ENCODE assay signal across 11 cellular contexts in the genomic region with DNA sequence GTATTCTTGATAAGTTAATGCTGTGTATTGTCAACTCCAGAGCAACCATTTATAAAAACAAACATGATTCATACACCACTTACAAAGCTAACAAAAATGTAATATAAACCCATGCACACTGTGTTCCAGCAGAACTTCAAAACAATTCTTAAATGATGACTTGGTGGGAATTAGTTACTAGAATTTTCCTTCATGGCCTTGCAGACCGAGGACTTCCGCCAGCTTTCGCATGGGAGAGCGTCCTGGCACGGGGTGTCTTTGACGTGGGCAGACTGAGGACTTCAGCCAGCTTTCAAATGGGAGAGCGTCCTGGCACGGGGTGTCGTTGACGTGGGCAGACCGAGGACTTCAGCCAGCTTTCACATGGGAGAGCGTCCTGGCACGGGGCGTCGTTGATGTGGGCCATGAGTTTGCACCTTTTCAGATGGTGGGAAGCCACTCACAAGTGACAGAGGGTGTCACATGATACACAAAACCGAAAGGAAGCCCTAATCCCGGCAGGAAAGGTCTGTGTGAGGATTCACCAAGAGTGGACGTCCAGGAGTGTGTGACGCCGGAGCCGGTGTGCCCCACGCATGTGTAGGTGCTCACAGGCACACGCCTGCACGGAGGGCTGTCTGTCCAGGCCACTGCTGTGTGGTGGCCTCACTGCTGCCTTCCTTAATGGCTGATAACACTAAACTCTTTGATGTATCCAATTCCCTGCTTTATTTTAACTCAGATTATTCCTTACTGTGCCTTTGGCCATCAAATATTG.
DNase-seq lines count a peak whose midpoint lies in the region; ATAC-seq, FAIRE-seq and TF ChIP-seq lines count a peak whose summit lies in the region.
"Had no signal": no experiment of that assay in that cellular context is flagged by ENCODE, and none has a peak within 500 bp of the region (broad histone marks: within the 10 kb centered on the region; RNA-seq: fewer than 3 reads in every experiment).

No MANE protein-coding gene starts in this region.

- H3K56ac ChIP-seq in IMR-90 (ENCODE audit: extremely low read depth, insufficient read depth, low read length) = no peak overlapping the region

- TF ChIP-seq POLR2A in IMR-90 (IDR thresholded peaks at IDR 0.05; ENCODE audit: low read depth, low read length) = no peak
- no peak for TF ChIP-seq POLR2A in GM12892 (IDR thresholded peaks at IDR 0.05; ENCODE audit: low read depth, low read length)

- DNase-seq in IMR-90 (no peak), cardiac fibroblast (ENCODE audit: low read depth in 2 of 2) (peak; percentile 72 to 86), hepatocyte (ENCODE audit: low spot score) (no peak), smooth muscle cell (lab: John Stamatoyannopoulos, UW; ENCODE audit: unreplicated experiment) (no peak), GDM1 (lab: John Stamatoyannopoulos, UW) (no peak), GM12892 (ENCODE audit: insufficient read length) (no peak)
- no peak for DNase-seq in stimulated activated CD4-positive, alpha-beta T cell treated with anti-CD3 and anti-CD28 coated beads, Interleukin-1b, Interleukin-23, amount 100 ng/mL, for 48 hours
- DNase-seq: foreskin melanocyte, Kasumi-1, transverse colon had no signal

- H3K4me1 ChIP-seq in IMR-90 (ENCODE audit: control insufficient read depth, insufficient read depth, low read length) = no peaks in the 10 kb centered on the region
- no peaks in the 10 kb centered on the region for H3K4me1 ChIP-seq in hepatocyte (ENCODE audit: insufficient read depth)
- no peaks in the 10 kb centered on the region for H3K4me1 ChIP-seq in smooth muscle cell (ENCODE audit: low read depth)
- H3K4me1 ChIP-seq: transverse colon had no signal

- TF ChIP-seq CTCF in IMR-90 (conservative IDR thresholded peaks at IDR 0.05; ENCODE audit: low read depth, low read length) (no peak), cardiac fibroblast (IDR thresholded peaks at IDR 0.05; ENCODE audit: low read depth, low read length) (no peak), hepatocyte (IDR thresholded peaks at IDR 0.05; ENCODE audit: poor library complexity) (no peak), smooth muscle cell (IDR thresholded peaks at IDR 0.05; ENCODE audit: borderline replicate concordance, insufficient read depth, poor library complexity, severe bottlenecking) (no peak)

- H4K8ac ChIP-seq in IMR-90 (ENCODE audit: low read depth in 2 of 2, low read length in 2 of 2) = no peak overlapping the region

- H3K23ac ChIP-seq in IMR-90 (ENCODE audit: low read depth, low read length) = no peak overlapping the region

- no peaks in the 10 kb centered on the region for H3K9me2 ChIP-seq in hepatocyte (replicated peaks; ENCODE audit: insufficient read depth)

- no peaks in the 10 kb centered on the region for H3K79me1 ChIP-seq in IMR-90 (ENCODE audit: low read depth in 1 of 2, low read length in 2 of 2)

- WGBS in IMR-90 (ENCODE audit: extremely low coverage in 2 of 2, insufficient read length in 1 of 2), 2 experiments = 32% methylated on average over 20 of the region's 24 CpGs; no CpG with 5 or more reads in 1 of the 2 experiments
- WGBS in hepatocyte (ENCODE audit: low lambda C conversion rate, missing lambda C conversion rate) = 84% methylated on average over 24 of the region's 24 CpGs
- WGBS in smooth muscle cell (ENCODE audit: low lambda C conversion rate) = 81% methylated on average over 24 of the region's 24 CpGs

- H4K20me1 ChIP-seq in IMR-90 (ENCODE audit: insufficient read depth, low read length) (no peaks in the 10 kb centered on the region), hepatocyte (ENCODE audit: insufficient read depth, poor library complexity, severe bottlenecking) (no peaks in the 10 kb centered on the region), smooth muscle cell (ENCODE audit: low read depth) (no peaks in the 10 kb centered on the region)

- H3K9ac ChIP-seq in IMR-90 (ENCODE audit: low read depth, low read length) (no peak overlapping the region), smooth muscle cell (ENCODE audit: low read depth) (no peak overlapping the region)

- no peak overlapping the region for H3K4ac ChIP-seq in IMR-90 (ENCODE audit: low read depth, low read length)

- H3K4me3 ChIP-seq in IMR-90 (ENCODE audit: insufficient read depth, low read depth, low read length) (no peak overlapping the region), cardiac fibroblast (replicated peaks in 1 of 2; ENCODE audit: low read depth in 2 of 2, low read length in 2 of 2) (no peak overlapping the region), hepatocyte (no peak overlapping the region), smooth muscle cell (no peak overlapping the region)
- H3K4me3 ChIP-seq: transverse colon had no signal

- ATAC-seq in IMR-90 (ENCODE audit: low read depth) (no peak), GM18858 (IDR thresholded peaks at IDR 0.05; ENCODE audit: unreplicated experiment) (no peak)

- H2BK5ac ChIP-seq in IMR-90 (ENCODE audit: low read depth, low read length, poor library complexity, severe bottlenecking) = no peak overlapping the region

- no peaks in the 10 kb centered on the region for H3F3A ChIP-seq in smooth muscle cell (ENCODE audit: low read depth)

- H2BK120ac ChIP-seq in IMR-90 (ENCODE audit: low read depth, low read length) = no peak overlapping the region

- dilution Hi-C loops in IMR-90 (cut with HindIII; ENCODE audit: low sequenced_read_pairs, unreplicated experiment) = no loop called here

- H3K9me1 ChIP-seq in IMR-90 (ENCODE audit: insufficient read depth, low read length) = no peaks in the 10 kb centered on the region

- CTCF ChIA-PET in IMR-90 (lab: Yijun Ruan, JAX) = no interaction called here

- no peak for FAIRE-seq in GM12892 (lab: Jason Lieb, UNC)

- H3K36me3 ChIP-seq in IMR-90 (ENCODE audit: control insufficient read depth, insufficient read depth, low read length) (no peaks in the 10 kb centered on the region), hepatocyte (replicated peaks; ENCODE audit: insufficient read depth, low read depth) (no peaks in the 10 kb centered on the region), smooth muscle cell (ENCODE audit: low read depth) (no peaks in the 10 kb centered on the region)
- H3K36me3 ChIP-seq: transverse colon had no signal

- no peak overlapping the region for H3K18ac ChIP-seq in IMR-90 (ENCODE audit: low read depth, low read length)

- no peak overlapping the region for H2BK15ac ChIP-seq in IMR-90 (ENCODE audit: low read depth, low read length)

- H2AFZ ChIP-seq in IMR-90 (replicated peaks; ENCODE audit: low read length, poor library complexity) (no peak overlapping the region), hepatocyte (no peak overlapping the region), smooth muscle cell (ENCODE audit: low read depth) (no peak overlapping the region)

- no peak overlapping the region for H3K27ac ChIP-seq in IMR-90 (ENCODE audit: insufficient read depth, low read length)
- H3K27ac ChIP-seq in hepatocyte = peak overlapping the region; percentile 46
- H3K27ac ChIP-seq in smooth muscle cell (ENCODE audit: low read depth) = peak overlapping the region; percentile 77
- H3K27ac ChIP-seq: transverse colon had no signal

- no peak overlapping the region for H4K91ac ChIP-seq in IMR-90 (ENCODE audit: insufficient read depth, low read depth, low read length)

- BruUV-seq in IMR-90 (replicated peaks; lab: Mats Ljungman, UMichigan) = no TSS peak

- H3K79me2 ChIP-seq in hepatocyte = no peaks in the 10 kb centered on the region
- no peaks in the 10 kb centered on the region for H3K79me2 ChIP-seq in smooth muscle cell (ENCODE audit: low read depth)

- in situ Hi-C loops in IMR-90 (cut with MboI; ENCODE audit: low sequenced_read_pairs) = no loop called here

- H3K14ac ChIP-seq in IMR-90 (replicated peaks; ENCODE audit: low read depth, low read length) = no peak overlapping the region

- POLR2A ChIA-PET in IMR-90 (lab: Charles Lee; ENCODE audit: unreplicated experiment) = no interaction called here

- H2AK5ac ChIP-seq in IMR-90 (ENCODE audit: low read depth, low read length) = no peak overlapping the region

- TF ChIP-seq RAD21 in IMR-90 (IDR thresholded peaks at IDR 0.05; ENCODE audit: low read length) = no peak

- H2AK9ac ChIP-seq in IMR-90 (replicated peaks; ENCODE audit: low read depth, low read length, poor library complexity) = peak overlapping the region; percentile 55

- H3K4me2 ChIP-seq in IMR-90 (ENCODE audit: low read depth, low read length) = no peak overlapping the region
- no peak overlapping the region for H3K4me2 ChIP-seq in hepatocyte
- H3K4me2 ChIP-seq in smooth muscle cell = no peak overlapping the region

- no peak overlapping the region for H2BK20ac ChIP-seq in IMR-90 (ENCODE audit: low read depth, low read length)

- H3K9me3 ChIP-seq in IMR-90 (ENCODE audit: control insufficient read depth, insufficient read depth, low read length) = peaks cover 24% of the 10 kb centered on the region
- no peaks in the 10 kb centered on the region for H3K9me3 ChIP-seq in hepatocyte (ENCODE audit: low read depth)
- no peaks in the 10 kb centered on the region for H3K9me3 ChIP-seq in smooth muscle cell (replicated peaks; ENCODE audit: low read depth)
- H3K9me3 ChIP-seq: transverse colon had no signal

- no peak overlapping the region for H4K5ac ChIP-seq in IMR-90 (ENCODE audit: low read depth, low read length)

- H3K27me3 ChIP-seq in IMR-90 (ENCODE audit: control insufficient read depth, insufficient read depth, low read length) = no peaks in the 10 kb centered on the region
- no peaks in the 10 kb centered on the region for H3K27me3 ChIP-seq in hepatocyte
- peaks cover 12% of the 10 kb centered on the region for H3K27me3 ChIP-seq in smooth muscle cell (ENCODE audit: low read depth)
- H3K27me3 ChIP-seq: transverse colon had no signal

- intact Hi-C loops in IMR-90 (cut with micrococcal nuclease) = no loop called here

TF ChIP-seq in IMR-90, 13 proteins besides CTCF, POLR2A, EP300 and RAD21 (continues in another document):
- TF ChIP-seq SMC3 (IDR thresholded peaks at IDR 0.05; ENCODE audit: low read depth, low read length) (no peak), MAFK (IDR thresholded peaks at IDR 0.05; ENCODE audit: low read depth, low read length) (no peak), MXI1 (IDR thresholded peaks at IDR 0.05; ENCODE audit: borderline replicate concordance, low read depth, low read length) (no peak), CHD1 (IDR thresholded peaks at IDR 0.05; ENCODE audit: low read depth, low read length) (no peak), BHLHE40 (IDR thresholded peaks at IDR 0.05; ENCODE audit: low read depth, low read length) (no peak), NFE2L2 (IDR thresholded peaks at IDR 0.05; ENCODE audit: low read depth, low read length) (no peak), RFX5 (IDR thresholded peaks at IDR 0.05; ENCODE audit: low read depth, low read length) (no peak), FOS (IDR thresholded peaks at IDR 0.05; ENCODE audit: low read depth, low read length) (no peak)
- TF ChIP-seq, protein P1, sequence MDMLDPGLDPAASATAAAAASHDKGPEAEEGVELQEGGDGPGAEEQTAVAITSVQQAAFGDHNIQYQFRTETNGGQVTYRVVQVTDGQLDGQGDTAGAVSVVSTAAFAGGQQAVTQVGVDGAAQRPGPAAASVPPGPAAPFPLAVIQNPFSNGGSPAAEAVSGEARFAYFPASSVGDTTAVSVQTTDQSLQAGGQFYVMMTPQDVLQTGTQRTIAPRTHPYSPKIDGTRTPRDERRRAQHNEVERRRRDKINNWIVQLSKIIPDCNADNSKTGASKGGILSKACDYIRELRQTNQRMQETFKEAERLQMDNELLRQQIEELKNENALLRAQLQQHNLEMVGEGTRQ (IDR thresholded peaks at IDR 0.05; ENCODE audit: low read depth, low read length) = no peak

Comparison
In these comparisons a context has a peak if more than half of its experiments do, and no peak if none do; other contexts are left out.
1. DNase-seq: peak in cardiac fibroblast (2 of 2); none in IMR-90 (single experiment), hepatocyte (single experiment), smooth muscle cell (single experiment), GDM1 (single experiment), stimulated activated CD4-positive, alpha-beta T cell treated with anti-CD3 and anti-CD28 coated beads, Interleukin-1b, Interleukin-23, amount 100 ng/mL, for 48 hours (single experiment) and GM12892 (single experiment).